In genomic region chr10:125999694-126000093, GRCh38 we compare ENCODE assay signal across 26 cellular contexts.
DNase-seq lines count a peak whose midpoint lies in the region; ATAC-seq, FAIRE-seq and TF ChIP-seq lines count a peak whose summit lies in the region.
"Had no signal": no experiment of that assay in that cellular context is flagged by ENCODE, and none has a peak within 500 bp of the region (broad histone marks: within the 10 kb centered on the region; RNA-seq: fewer than 3 reads in every experiment).

No MANE protein-coding gene starts in this region.

- no peaks in the 10 kb centered on the region for H3K9me2 ChIP-seq in GM23338 (ENCODE audit: insufficient read depth)

- H3K27me3 Mint-ChIP-seq in activated CD4-positive, alpha-beta memory T cell treated with anti-CD3 and anti-CD28 coated beads, Interleukin-2, amount 10 ng/mL, durations not matched to agents 7 days and 5 days, result peaks cover 5% of the 10 kb centered on the region
- peaks cover 4% of the 10 kb centered on the region for H3K27me3 Mint-ChIP-seq in activated CD4-positive, alpha-beta memory T cell treated with anti-CD3 and anti-CD28 coated beads for 36 hours
- H3K27me3 Mint-ChIP-seq in GM23338 (ENCODE audit: insufficient read depth, low read depth, poor library complexity), result no peaks in the 10 kb centered on the region

- no TSS peak for BruUV-seq in endothelial cell of umbilical vein (replicated peaks; lab: Mats Ljungman, UMichigan)

- intact Hi-C loops in activated CD4-positive, alpha-beta memory T cell treated with anti-CD3 and anti-CD28 coated beads for 36 hours (cut with micrococcal nuclease), result no loop called here
- intact Hi-C loops in endothelial cell of umbilical vein (cut with micrococcal nuclease), result no loop called here

- 0 out of 2 replicates have a peak overlapping the region, but pooled peaks have one; percentile 14 for H3K4me2 ChIP-seq in GM23338
- peak overlapping the region; percentile 12 for H3K4me2 ChIP-seq in endothelial cell of umbilical vein (ENCODE audit: insufficient read depth, low read length)
- H3K4me2 ChIP-seq: A549; BLaER1 treated with 17β-estradiol and CSF1 and Interleukin-3, amounts not matched to agents 10 nM and 100 nM had no signal

- no peak overlapping the region for H3K4me3 Mint-ChIP-seq in activated CD4-positive, alpha-beta memory T cell treated with anti-CD3 and anti-CD28 coated beads, Interleukin-2, amount 10 ng/mL, durations not matched to agents 7 days and 5 days
- H3K4me3 Mint-ChIP-seq in activated CD4-positive, alpha-beta memory T cell treated with anti-CD3 and anti-CD28 coated beads for 36 hours, result no peak overlapping the region
- H3K4me3 Mint-ChIP-seq in GM23338, result no peak overlapping the region

- ATAC-seq in GM23338, result no peak
- ATAC-seq in SK-N-SH treated with all-trans-retinoic acid at 6 μM for 48 hours, result peak; percentile 32; the same call in 2 of the 3 replicates
- ATAC-seq: A549 had no signal

- POLR2A ChIA-PET in activated CD4-positive, alpha-beta memory T cell treated with anti-CD3 and anti-CD28 coated beads, Interleukin-2, amount 10 ng/mL, durations not matched to agents 7 days and 5 days (lab: Charles Lee), result no interaction called here
- POLR2A ChIA-PET in activated CD4-positive, alpha-beta memory T cell treated with anti-CD3 and anti-CD28 coated beads for 36 hours (lab: Charles Lee), result no interaction called here
- POLR2A ChIA-PET in endothelial cell of umbilical vein (lab: Charles Lee), result no interaction called here

- no peaks in the 10 kb centered on the region for H4K20me1 ChIP-seq in GM23338 (replicated peaks; ENCODE audit: insufficient read depth)
- no peaks in the 10 kb centered on the region for H4K20me1 ChIP-seq in endothelial cell of umbilical vein (replicated peaks; ENCODE audit: control insufficient read depth, extremely low read depth, insufficient read depth, low read length)
- H4K20me1 ChIP-seq: BLaER1 treated with 17β-estradiol and CSF1 and Interleukin-3, amounts not matched to agents 10 nM and 100 nM had no signal

- H3K9me1 ChIP-seq in endothelial cell of umbilical vein (replicated peaks; ENCODE audit: control insufficient read depth, extremely low read depth, insufficient read depth, low read length), result no peaks in the 10 kb centered on the region

- H3K27ac ChIP-seq in GM23338 (ENCODE audit: low read depth) (no peak overlapping the region), endothelial cell of umbilical vein (ENCODE audit: insufficient read depth, low read depth, low read length) (no peak overlapping the region)
- H3K27ac ChIP-seq: A549; BLaER1 treated with 17β-estradiol and CSF1 and Interleukin-3, amounts not matched to agents 10 nM and 100 nM had no signal

- no peaks in the 10 kb centered on the region for H3K36me3 Mint-ChIP-seq in activated CD4-positive, alpha-beta memory T cell treated with anti-CD3 and anti-CD28 coated beads, Interleukin-2, amount 10 ng/mL, durations not matched to agents 7 days and 5 days (ENCODE audit: low read depth)
- no peaks in the 10 kb centered on the region for H3K36me3 Mint-ChIP-seq in activated CD4-positive, alpha-beta memory T cell treated with anti-CD3 and anti-CD28 coated beads for 36 hours
- H3K36me3 Mint-ChIP-seq in GM23338 (ENCODE audit: low read depth), result no peaks in the 10 kb centered on the region
- H3K36me3 Mint-ChIP-seq: CD14-positive monocyte; CD4-positive, alpha-beta memory T cell had no signal

- no peak for DNase-seq in activated CD4-positive, alpha-beta memory T cell treated with anti-CD3 and anti-CD28 coated beads, Interleukin-2, amount 10 ng/mL, durations not matched to agents 7 days and 5 days
- DNase-seq in activated CD4-positive, alpha-beta memory T cell treated with anti-CD3 and anti-CD28 coated beads for 36 hours, result no peak
- no peak for DNase-seq in GM23338 (ENCODE audit: low spot score)
- DNase-seq in endothelial cell of umbilical vein (ENCODE audit: low read depth, low spot score), result peak; percentile 27
- DNase-seq in NCI-H1436 (lab: John Stamatoyannopoulos, UW), result no peak
- DNase-seq in germinal center (ENCODE audit: low spot score), result no peak
- DNase-seq in ecto neural progenitor cell (ENCODE audit: low spot score), result no peak
- DNase-seq: 8988T; ACHN; AML-193; BE2C; Calu3; CD4-positive, alpha-beta memory T cell; COR-L47; DMS53; DMS79 treated with DMSO at 0.1 percent for 48 hours; GF-D8; H7; HCEC 1CT had no signal

- H3K27me3 ChIP-seq in GM23338 (ENCODE audit: insufficient read depth) (no peaks in the 10 kb centered on the region), endothelial cell of umbilical vein (ENCODE audit: control insufficient read depth in 2 of 2, insufficient read depth in 2 of 2, low read length in 2 of 2) (no peaks in the 10 kb centered on the region)
- H3K27me3 ChIP-seq: BE2C; BLaER1 treated with 17β-estradiol and CSF1 and Interleukin-3, amounts not matched to agents 10 nM and 100 nM had no signal

- no peak for TF ChIP-seq CTCF in GM23338 (conservative IDR thresholded peaks at IDR 0.05; ENCODE audit: low read depth in 2 of 2)
- no peak for TF ChIP-seq CTCF in endothelial cell of umbilical vein (IDR thresholded peaks at IDR 0.05; ENCODE audit: extremely low read depth in 1 of 2, insufficient read depth in 1 of 2, low read depth in 1 of 2, low read length in 2 of 2)

- H3K4me1 ChIP-seq in GM23338 (ENCODE audit: insufficient read depth), result peaks cover 6% of the 10 kb centered on the region; the same call in 1 of the 2 replicates
- H3K4me1 ChIP-seq in endothelial cell of umbilical vein (ENCODE audit: control insufficient read depth, extremely low read depth, insufficient read depth, low read length), result peaks cover 4% of the 10 kb centered on the region
- H3K4me1 ChIP-seq: BE2C; BLaER1 treated with 17β-estradiol and CSF1 and Interleukin-3, amounts not matched to agents 10 nM and 100 nM had no signal

- no peak overlapping the region for H3K9ac ChIP-seq in endothelial cell of umbilical vein (replicated peaks; ENCODE audit: extremely low read depth, insufficient read depth, low read length)
- H3K9ac ChIP-seq: BLaER1 treated with 17β-estradiol and CSF1 and Interleukin-3, amounts not matched to agents 10 nM and 100 nM had no signal

- H2AFZ ChIP-seq in GM23338 (no peak overlapping the region), endothelial cell of umbilical vein (ENCODE audit: low read depth, low read length) (no peak overlapping the region)

- H3K79me2 ChIP-seq in GM23338 (replicated peaks; ENCODE audit: insufficient read depth), result no peaks in the 10 kb centered on the region
- no peaks in the 10 kb centered on the region for H3K79me2 ChIP-seq in endothelial cell of umbilical vein (ENCODE audit: control insufficient read depth, insufficient read depth, low read length)

- H3K36me3 ChIP-seq in GM23338 (ENCODE audit: insufficient read depth) (no peaks in the 10 kb centered on the region), endothelial cell of umbilical vein (ENCODE audit: control insufficient read depth in 2 of 2, extremely low read depth in 1 of 2, insufficient read depth in 2 of 2, low read length in 2 of 2) (no peaks in the 10 kb centered on the region)
- H3K36me3 ChIP-seq: BE2C; BLaER1 treated with 17β-estradiol and CSF1 and Interleukin-3, amounts not matched to agents 10 nM and 100 nM had no signal

- CTCF ChIA-PET in activated CD4-positive, alpha-beta memory T cell treated with anti-CD3 and anti-CD28 coated beads, Interleukin-2, amount 10 ng/mL, durations not matched to agents 7 days and 5 days (lab: Charles Lee), result no interaction called here
- CTCF ChIA-PET in activated CD4-positive, alpha-beta memory T cell treated with anti-CD3 and anti-CD28 coated beads for 36 hours (lab: Charles Lee), result no interaction called here
- CTCF ChIA-PET in endothelial cell of umbilical vein (lab: Charles Lee), result interaction anchor here (0.9 kb wide), 1 partner anchor 13 kb away, joined by 3 read pairs; no protein-coding TSS in a partner anchor

- no peaks in the 10 kb centered on the region for H3F3A ChIP-seq in GM23338 (replicated peaks; ENCODE audit: low read depth)

- no peak for TF ChIP-seq POLR2A in endothelial cell of umbilical vein (IDR thresholded peaks at IDR 0.05; ENCODE audit: low read depth, low read length)

- H3K9me3 ChIP-seq in endothelial cell of umbilical vein (replicated peaks; ENCODE audit: control insufficient read depth, insufficient read depth, low read length), result no peaks in the 10 kb centered on the region
- H3K9me3 ChIP-seq: A549; BE2C; BLaER1 treated with 17β-estradiol and CSF1 and Interleukin-3, amounts not matched to agents 10 nM and 100 nM had no signal

- H3K27ac Mint-ChIP-seq in activated CD4-positive, alpha-beta memory T cell treated with anti-CD3 and anti-CD28 coated beads, Interleukin-2, amount 10 ng/mL, durations not matched to agents 7 days and 5 days, result peak overlapping the region; percentile 12
- no peak overlapping the region for H3K27ac Mint-ChIP-seq in activated CD4-positive, alpha-beta memory T cell treated with anti-CD3 and anti-CD28 coated beads for 36 hours
- H3K27ac Mint-ChIP-seq in GM23338, result no peak overlapping the region
- H3K27ac Mint-ChIP-seq: CD14-positive monocyte had no signal

- H3K4me3 ChIP-seq in GM23338 (no peak overlapping the region), endothelial cell of umbilical vein (replicated peaks in 1 of 3; ENCODE audit: insufficient read depth in 1 of 3, low read depth in 1 of 3, low read length in 3 of 3) (no peak overlapping the region)
- H3K4me3 ChIP-seq: A549; BLaER1 treated with 17β-estradiol and CSF1 and Interleukin-3, amounts not matched to agents 10 nM and 100 nM had no signal

- H3K9me3 Mint-ChIP-seq in activated CD4-positive, alpha-beta memory T cell treated with anti-CD3 and anti-CD28 coated beads, Interleukin-2, amount 10 ng/mL, durations not matched to agents 7 days and 5 days, result no peaks in the 10 kb centered on the region
- H3K9me3 Mint-ChIP-seq in activated CD4-positive, alpha-beta memory T cell treated with anti-CD3 and anti-CD28 coated beads for 36 hours, result no peaks in the 10 kb centered on the region
- no peaks in the 10 kb centered on the region; the same call in 2 of the 3 replicates for H3K9me3 Mint-ChIP-seq in GM23338
- H3K9me3 Mint-ChIP-seq: CD14-positive monocyte; CD4-positive, alpha-beta memory T cell had no signal

- peaks cover 5% of the 10 kb centered on the region for H3K4me1 Mint-ChIP-seq in activated CD4-positive, alpha-beta memory T cell treated with anti-CD3 and anti-CD28 coated beads, Interleukin-2, amount 10 ng/mL, durations not matched to agents 7 days and 5 days
- H3K4me1 Mint-ChIP-seq in activated CD4-positive, alpha-beta memory T cell treated with anti-CD3 and anti-CD28 coated beads for 36 hours (ENCODE audit: low read depth), result no peaks in the 10 kb centered on the region
- peaks cover 6% of the 10 kb centered on the region; the same call in 2 of the 3 replicates for H3K4me1 Mint-ChIP-seq in GM23338
- H3K4me1 Mint-ChIP-seq: CD14-positive monocyte had no signal

- dilution Hi-C loops in endothelial cell of umbilical vein (cut with MboI; ENCODE audit: extremely low pct_ligation_motif_present, low sequenced_read_pairs), result no loop called here

- FAIRE-seq in endothelial cell of umbilical vein (lab: Jason Lieb, UNC), result no peak
- FAIRE-seq: GM12891, GM18507, H1 had no signal

TF ChIP-seq in GM23338, 12 proteins besides CTCF, POLR2A, EP300 and RAD21 (continues in another document):
- TF ChIP-seq NANOG (IDR thresholded peaks at IDR 0.05; ENCODE audit: borderline replicate concordance), result no peak

TF ChIP-seq in endothelial cell of umbilical vein, 7 proteins besides CTCF, POLR2A, EP300 and RAD21 (continues in another document):
- TF ChIP-seq POLR2AphosphoS5 (IDR thresholded peaks at IDR 0.05; ENCODE audit: insufficient read depth, low read depth, low read length), result no peak
